Comparison of ENCODE assay signal across 7 cellular contexts in the genomic region with DNA sequence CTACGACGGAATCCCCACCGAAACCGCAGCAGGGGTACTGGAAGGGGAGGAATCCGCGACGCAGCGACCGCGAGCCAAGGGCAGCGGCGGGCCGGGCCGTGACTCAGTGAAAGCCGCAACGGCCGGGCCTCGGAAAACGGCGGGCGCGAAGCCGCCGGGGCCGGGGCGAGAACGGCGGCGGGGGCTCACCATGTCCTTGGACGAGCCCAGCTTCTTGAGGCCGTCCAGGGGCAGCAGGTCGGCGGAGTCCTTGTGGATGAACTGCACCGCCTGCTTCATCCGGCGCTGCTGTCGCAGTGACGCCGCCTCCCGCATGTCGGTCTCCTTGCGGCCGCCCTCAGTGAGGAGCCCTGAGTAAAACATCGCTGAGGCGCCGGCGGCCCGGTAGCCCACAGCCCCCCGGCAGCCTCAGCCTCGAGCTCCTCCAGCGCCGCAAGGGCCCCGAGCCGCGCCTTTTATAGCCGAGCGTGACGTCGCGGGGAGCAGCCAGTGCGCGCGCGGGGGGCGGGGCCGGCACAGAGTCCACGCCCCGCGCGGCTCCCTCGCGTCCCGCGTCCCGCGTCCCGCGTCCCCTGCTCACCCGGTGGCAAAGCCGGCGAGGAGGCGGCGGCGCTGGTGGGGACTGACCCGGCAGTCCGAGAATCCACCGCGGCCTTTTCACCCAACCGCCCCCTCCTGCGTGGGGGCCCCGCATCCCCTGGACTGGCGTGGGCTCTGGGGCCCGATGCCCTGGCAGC. TPM values are rescaled to one million over a fixed set of nuclear protein-coding genes. Genes with fewer than 3 reads are reported as not detected.
A peak's percentile ranks its signal among the peaks of the same experiment; 100 is the strongest.
DNase-seq lines count a peak whose midpoint lies in the region; ATAC-seq and TF ChIP-seq lines count a peak whose summit lies in the region.

TSS of gene NRIP3 (minus strand) at position 429 of the 737 bp plus-strand sequence. CDS start at position 363, 66 bp downstream.

- H3K4me3 Mint-ChIP-seq in WTC11 = peak within 1 kb of the TSS; percentile 74

- peaks cover 47% of the 10 kb centered on the region for H3K27me3 ChIP-seq in skeletal muscle satellite cell (ENCODE audit: control insufficient read depth, insufficient read depth, low read length)

- H3K9ac ChIP-seq in skeletal muscle satellite cell (ENCODE audit: low read depth, low read length) = peak within 1 kb of the TSS; percentile 62

- peaks cover 18% of the 10 kb centered on the region for H3K4me1 Mint-ChIP-seq in WTC11

- H3K27ac Mint-ChIP-seq in WTC11 = no peak within 1 kb of the TSS

- H3K4me3 ChIP-seq in skeletal muscle satellite cell (ENCODE audit: low read length) = peak within 1 kb of the TSS; percentile 70

- POLR2A ChIA-PET in WTC11 (lab: Charles Lee) = interaction anchor here (0.8 kb wide), 2 partner anchors 11 to 40 kb away, joined by 3 read pairs; no protein-coding TSS in a partner anchor

- H3K4me1 ChIP-seq in skeletal muscle satellite cell (ENCODE audit: control insufficient read depth, insufficient read depth, low read length) = peaks cover 26% of the 10 kb centered on the region

- CTCF ChIA-PET in WTC11 (lab: Charles Lee) = interaction anchor here (1.0 to 1.8 kb wide), 8 partner anchors 12 to 504 kb away, joined by 3 to 9 read pairs (median 5); no protein-coding TSS in a partner anchor

- peak; percentile 68 for ATAC-seq in GM19351 (IDR thresholded peaks at IDR 0.05; ENCODE audit: unreplicated experiment)
- ATAC-seq in WTC11 = peak; percentile 73

- H3K36me3 ChIP-seq in skeletal muscle satellite cell (ENCODE audit: insufficient read depth, low read length) = no peaks in the 10 kb centered on the region

- H3K9me3 Mint-ChIP-seq in WTC11 = no peaks in the 10 kb centered on the region

- H3K9me3 ChIP-seq in skeletal muscle satellite cell (replicated peaks; ENCODE audit: low read length) = no peaks in the 10 kb centered on the region

- H3K27me3 Mint-ChIP-seq in WTC11 (ENCODE audit: low read depth) = peaks cover 84% of the 10 kb centered on the region

- peak within 1 kb of the TSS; percentile 91 for H3K4me2 ChIP-seq in skeletal muscle satellite cell (ENCODE audit: low read length)

- DNase-seq in MV-4-11 (lab: John Stamatoyannopoulos, UW) (peak; percentile 54), WTC11 (ENCODE audit: low spot score) (peak; percentile 70), T47D (ENCODE audit: low read depth in 1 of 2, low spot score in 1 of 2) (peak; percentile 32 to 74), iPS-NIHi7 (ENCODE audit: extremely low spot score) (peak; percentile 71), NK-92 (lab: John Stamatoyannopoulos, UW; ENCODE audit: unreplicated experiment) (no peak)

- H3K36me3 Mint-ChIP-seq in WTC11 = no peaks in the 10 kb centered on the region

- no peak for TF ChIP-seq CTCF in WTC11 (IDR thresholded peaks at IDR 0.05)

- in situ Hi-C loops in T47D (cut with HindIII; ENCODE audit: low pct_unique_long_range_greater_than_20kb, low sequenced_read_pairs) = no loop called here

TF ChIP-seq in WTC11, 78 proteins besides CTCF, POLR2A, EP300 and RAD21 (continues in another document):
- TF ChIP-seq ZNF219 (CRISPR knock-in tag; IDR thresholded peaks at IDR 0.05; ENCODE audit: borderline replicate concordance) (0 out of 2 replicates have a peak, but pooled peaks have one; percentile 16), ZSCAN18 (CRISPR knock-in tag; IDR thresholded peaks at IDR 0.05) (no peak), FOXP4 (CRISPR knock-in tag; IDR thresholded peaks at IDR 0.05) (0 out of 2 replicates have a peak, but pooled peaks have one; percentile 23), NR1H2 (CRISPR knock-in tag; IDR thresholded peaks at IDR 0.05) (no peak), ZNF416 (CRISPR knock-in tag; IDR thresholded peaks at IDR 0.05) (no peak), NR2C2 (CRISPR knock-in tag; IDR thresholded peaks at IDR 0.05) (no peak), E2F5 (CRISPR knock-in tag; IDR thresholded peaks at IDR 0.05) (0 out of 2 replicates have a peak, but pooled peaks have one; percentile 23), CREM (CRISPR knock-in tag; IDR thresholded peaks at IDR 0.05) (peak; percentile 70; the same call in 1 of the 2 replicates), ATF1 (CRISPR knock-in tag; IDR thresholded peaks at IDR 0.05) (peak; percentile 54; the same call in 1 of the 2 replicates), TEAD1 (CRISPR knock-in tag; IDR thresholded peaks at IDR 0.05) (peak; percentile 39; the same call in 1 of the 2 replicates)
- TF ChIP-seq, protein P1, sequence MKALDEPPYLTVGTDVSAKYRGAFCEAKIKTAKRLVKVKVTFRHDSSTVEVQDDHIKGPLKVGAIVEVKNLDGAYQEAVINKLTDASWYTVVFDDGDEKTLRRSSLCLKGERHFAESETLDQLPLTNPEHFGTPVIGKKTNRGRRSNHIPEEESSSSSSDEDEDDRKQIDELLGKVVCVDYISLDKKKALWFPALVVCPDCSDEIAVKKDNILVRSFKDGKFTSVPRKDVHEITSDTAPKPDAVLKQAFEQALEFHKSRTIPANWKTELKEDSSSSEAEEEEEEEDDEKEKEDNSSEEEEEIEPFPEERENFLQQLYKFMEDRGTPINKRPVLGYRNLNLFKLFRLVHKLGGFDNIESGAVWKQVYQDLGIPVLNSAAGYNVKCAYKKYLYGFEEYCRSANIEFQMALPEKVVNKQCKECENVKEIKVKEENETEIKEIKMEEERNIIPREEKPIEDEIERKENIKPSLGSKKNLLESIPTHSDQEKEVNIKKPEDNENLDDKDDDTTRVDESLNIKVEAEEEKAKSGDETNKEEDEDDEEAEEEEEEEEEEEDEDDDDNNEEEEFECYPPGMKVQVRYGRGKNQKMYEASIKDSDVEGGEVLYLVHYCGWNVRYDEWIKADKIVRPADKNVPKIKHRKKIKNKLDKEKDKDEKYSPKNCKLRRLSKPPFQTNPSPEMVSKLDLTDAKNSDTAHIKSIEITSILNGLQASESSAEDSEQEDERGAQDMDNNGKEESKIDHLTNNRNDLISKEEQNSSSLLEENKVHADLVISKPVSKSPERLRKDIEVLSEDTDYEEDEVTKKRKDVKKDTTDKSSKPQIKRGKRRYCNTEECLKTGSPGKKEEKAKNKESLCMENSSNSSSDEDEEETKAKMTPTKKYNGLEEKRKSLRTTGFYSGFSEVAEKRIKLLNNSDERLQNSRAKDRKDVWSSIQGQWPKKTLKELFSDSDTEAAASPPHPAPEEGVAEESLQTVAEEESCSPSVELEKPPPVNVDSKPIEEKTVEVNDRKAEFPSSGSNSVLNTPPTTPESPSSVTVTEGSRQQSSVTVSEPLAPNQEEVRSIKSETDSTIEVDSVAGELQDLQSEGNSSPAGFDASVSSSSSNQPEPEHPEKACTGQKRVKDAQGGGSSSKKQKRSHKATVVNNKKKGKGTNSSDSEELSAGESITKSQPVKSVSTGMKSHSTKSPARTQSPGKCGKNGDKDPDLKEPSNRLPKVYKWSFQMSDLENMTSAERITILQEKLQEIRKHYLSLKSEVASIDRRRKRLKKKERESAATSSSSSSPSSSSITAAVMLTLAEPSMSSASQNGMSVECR (CRISPR knock-in tag; IDR thresholded peaks at IDR 0.05; ENCODE audit: borderline replicate concordance) = peak; percentile 36; the same call in 1 of the 2 replicates
- TF ChIP-seq, protein P2, sequence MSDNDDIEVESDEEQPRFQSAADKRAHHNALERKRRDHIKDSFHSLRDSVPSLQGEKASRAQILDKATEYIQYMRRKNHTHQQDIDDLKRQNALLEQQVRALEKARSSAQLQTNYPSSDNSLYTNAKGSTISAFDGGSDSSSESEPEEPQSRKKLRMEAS (CRISPR knock-in tag; IDR thresholded peaks at IDR 0.05) = peak; percentile 82

RNA-seq across cellular contexts. Expression of gene NRIP3, which starts in this region (rescaled TPM):
- 3.9 to 4.5 TPM (median 4.4 TPM) in 3 replicates for total RNA-seq in WTC11 (2021)
- total RNA-seq in skeletal muscle satellite cell (2012; rRNA removed) = 13.2 and 20.3 TPM in 2 replicates
